1 cellular context compared by ENCODE assay signal in genomic region chr1:240098534-240098933, GRCh38.
A peak's percentile ranks its signal among the peaks of the same experiment; 100 is the strongest.
TF ChIP-seq lines count a peak whose summit lies in the region.

No MANE protein-coding gene starts in this region.

TF ChIP-seq in SK-N-SH, 30 proteins besides CTCF, POLR2A, EP300 and RAD21 (continued from another document):
- peak; percentile 54; the same call in 1 of the 2 replicates for TF ChIP-seq PBX3 (IDR thresholded peaks at IDR 0.05)
